ENCODE assay signal across 8 cellular contexts in genomic region chr12:42326466-42327226, GRCh38. TPM values are rescaled to one million over a fixed set of nuclear protein-coding genes. Genes with fewer than 3 reads are reported as not detected.
A peak's percentile ranks its signal among the peaks of the same experiment; 100 is the strongest.
DNase-seq lines count a peak whose midpoint lies in the region; ATAC-seq and TF ChIP-seq lines count a peak whose summit lies in the region.

No MANE protein-coding gene starts in this region.

- CTCF ChIA-PET in PC-9 (lab: Charles Lee) = no interaction called here

- POLR2A ChIA-PET in PC-9 (lab: Charles Lee; ENCODE audit: unreplicated experiment) = no interaction called here

- H3K9me2 ChIP-seq in PC-9 (ENCODE audit: insufficient read depth) = no peaks in the 10 kb centered on the region

- TSS peak; percentile 56 for BruUV-seq in PC-9 (replicated peaks; lab: Mats Ljungman, UMichigan)

- no peak for TF ChIP-seq CTCF in PC-9 (conservative IDR thresholded peaks at IDR 0.05)

- peaks cover 23% of the 10 kb centered on the region for H4K20me1 ChIP-seq in PC-9 (ENCODE audit: insufficient read depth)

- peak; percentile 20 for ATAC-seq in HG02840 (IDR thresholded peaks at IDR 0.05; ENCODE audit: low FRiP score, unreplicated experiment)

- H3K27ac ChIP-seq in PC-9 = peak overlapping the region; percentile 64
- peak overlapping the region; percentile 68 for H3K27ac ChIP-seq in substantia nigra (ENCODE audit: low read depth, low read length, poor library complexity, severe bottlenecking)

- peak overlapping the region; percentile 82 for H3K4me2 ChIP-seq in PC-9

- H2AFZ ChIP-seq in PC-9 = peak overlapping the region; percentile 96

- H3K36me3 ChIP-seq in PC-9 (ENCODE audit: low read depth) = no peaks in the 10 kb centered on the region; the same call in 1 of the 2 replicates

- H3K4me1 ChIP-seq in PC-9 (replicated peaks; ENCODE audit: insufficient read depth) = peaks cover 17% of the 10 kb centered on the region

- peaks cover 67% of the 10 kb centered on the region for H3K79me2 ChIP-seq in PC-9 (ENCODE audit: low read depth)

- peak overlapping the region; percentile 95 for H3K4me3 ChIP-seq in PC-9

- H3K9me3 ChIP-seq in PC-9 (ENCODE audit: insufficient read depth, low read depth) = no peaks in the 10 kb centered on the region

- H3F3A ChIP-seq in PC-9 (ENCODE audit: insufficient read depth, low read depth) = peaks cover 4% of the 10 kb centered on the region

- H3K27me3 ChIP-seq in PC-9 (ENCODE audit: insufficient read depth, low read depth) = no peaks in the 10 kb centered on the region

- DNase-seq in SIG-M5 treated with dmso at 0.1 percent for 504 hours (lab: John Stamatoyannopoulos, UW; ENCODE audit: unreplicated experiment) (peak; percentile 36), SIG-M5 (lab: John Stamatoyannopoulos, UW) (no peak), PC-9 (peak in 1 of 2 experiments; percentile 11), kidney tubule cell (ENCODE audit: low spot score) (peak; percentile 43), substantia nigra (lab: John Stamatoyannopoulos, UW) (peak in 2 of 49 donors; percentile 6 to 20), NCI-H2171 treated with DMSO at 0.1 percent for 48 hours (lab: John Stamatoyannopoulos, UW) (no peak)
- DNase-seq in central memory CD4-positive, alpha-beta T cell = peak; percentile 30

- intact Hi-C loops in PC-9 (cut with micrococcal nuclease; ENCODE audit: unreplicated experiment) = loop anchor here (5.0 kb wide), 2 partner anchors 89 to 184 kb away; partner anchors contain the start of genes GXYLT1 and YAF2

RNA-seq across cellular contexts. Expression of gene PPHLN1, which starts 0.7 kb away (rescaled TPM):
- total RNA-seq in PC-9 (2021) = 51.1 and 61.9 TPM in 2 replicates

RNA-seq across cellular contexts. Expression of gene ZCRB1, which starts 0.8 kb away (rescaled TPM):
- 62.7 and 69.3 TPM in 2 replicates for total RNA-seq in PC-9 (2021)

Comparison
In these comparisons a context has a peak if more than half of its experiments do, and no peak if none do; other contexts are left out.
1. DNase-seq: peak in SIG-M5 treated with dmso at 0.1 percent for 504 hours (single experiment), central memory CD4-positive, alpha-beta T cell (single experiment) and kidney tubule cell (single experiment); none in SIG-M5 (single experiment) and NCI-H2171 treated with DMSO at 0.1 percent for 48 hours (single experiment).